Comparison of ENCODE assay signal across 1 cellular context in genomic region chr5:169081008-169081724, GRCh38.
TF ChIP-seq lines count a peak whose summit lies in the region.

No MANE protein-coding gene starts in this region.

TF ChIP-seq in SK-N-SH, 30 proteins besides CTCF, POLR2A, EP300 and RAD21 (continued from another document):
- TF ChIP-seq ZBTB33 (IDR thresholded peaks at IDR 0.05; ENCODE audit: borderline replicate concordance, low read depth) (no peak), FOSL2 (IDR thresholded peaks at IDR 0.05; ENCODE audit: borderline replicate concordance, low read depth) (no peak), TEAD4 (IDR thresholded peaks at IDR 0.05; ENCODE audit: borderline replicate concordance, insufficient read depth) (no peak), SIN3A (IDR thresholded peaks at IDR 0.05; ENCODE audit: borderline replicate concordance, low read depth, low read length) (no peak), MEF2A (IDR thresholded peaks at IDR 0.05; ENCODE audit: borderline replicate concordance, low read depth) (no peak), MXI1 (IDR thresholded peaks at IDR 0.05; ENCODE audit: low read depth, low read length) (no peak), POLR2AphosphoS5 (IDR thresholded peaks at IDR 0.05; ENCODE audit: low read depth, low read length) (no peak), MAX (IDR thresholded peaks at IDR 0.05; ENCODE audit: low read depth) (no peak), USF1 (IDR thresholded peaks at IDR 0.05; ENCODE audit: borderline replicate concordance, low read depth) (no peak), REST (IDR thresholded peaks at IDR 0.05; ENCODE audit: low read depth, low read length) (no peak), NRF1 (IDR thresholded peaks at IDR 0.05; ENCODE audit: low read depth, low read length) (no peak), GATA2 (CRISPR knock-in tag; IDR thresholded peaks at IDR 0.05) (no peak)
